ENCODE assay signal across 9 cellular contexts in the genomic region with DNA sequence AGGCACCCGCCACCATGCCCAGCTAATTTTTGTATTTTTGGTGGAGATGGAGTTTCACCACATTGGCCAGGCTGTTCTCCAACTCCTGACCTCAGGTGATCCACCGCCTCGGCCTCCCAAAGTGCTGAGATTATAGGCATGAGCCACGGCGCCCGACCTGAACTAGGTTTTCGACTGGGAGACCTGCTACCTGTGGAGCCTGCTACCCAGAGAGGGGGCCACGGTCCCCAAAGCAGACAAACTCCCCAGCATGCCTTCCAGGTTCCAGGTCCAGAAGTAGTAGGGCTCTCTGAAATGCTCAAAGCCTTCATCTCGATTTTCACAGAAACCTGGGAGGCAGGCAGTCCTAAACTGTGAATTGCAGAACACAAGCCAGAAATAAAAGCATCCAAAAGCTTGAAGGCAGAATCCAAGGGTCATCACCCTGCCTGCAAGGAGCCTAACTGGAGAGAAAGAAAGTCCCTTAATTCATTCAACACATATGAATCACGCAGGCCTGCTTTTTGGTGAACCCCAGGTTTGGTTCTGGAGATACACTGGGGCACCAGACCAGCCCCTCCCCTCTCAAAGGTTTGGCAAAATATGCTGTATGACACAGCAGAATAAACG. TPM values are rescaled to one million over a fixed set of nuclear protein-coding genes. Genes with fewer than 3 reads are reported as not detected.
DNase-seq lines count a peak whose midpoint lies in the region; ATAC-seq and TF ChIP-seq lines count a peak whose summit lies in the region.
"Had no signal": no experiment of that assay in that cellular context is flagged by ENCODE, and none has a peak within 500 bp of the region (broad histone marks: within the 10 kb centered on the region; RNA-seq: fewer than 3 reads in every experiment).

No MANE protein-coding gene starts in this region.

- peak overlapping the region; percentile 82 to 92 for H3K4me3 Mint-ChIP-seq in H9
- H3K4me3 Mint-ChIP-seq in activated CD8-positive, alpha-beta T cell treated with anti-CD3 and anti-CD28 coated beads, Interleukin-2, amount 10 ng/mL, durations not matched to agents 7 days and 5 days: peak overlapping the region; percentile 83

- no peak overlapping the region for H3K56ac ChIP-seq in H9 (ENCODE audit: insufficient read length, low read depth, low read length)

- no peaks in the 10 kb centered on the region for H3K9me3 Mint-ChIP-seq in H9
- H3K9me3 Mint-ChIP-seq in activated CD8-positive, alpha-beta T cell treated with anti-CD3 and anti-CD28 coated beads, Interleukin-2, amount 10 ng/mL, durations not matched to agents 7 days and 5 days (ENCODE audit: insufficient read depth): no peaks in the 10 kb centered on the region

- H4K20me1 ChIP-seq in H9 (ENCODE audit: control insufficient read depth, insufficient read depth, insufficient read length): no peaks in the 10 kb centered on the region

- H3K23me2 ChIP-seq in H9 (ENCODE audit: insufficient read length, low read depth, low read length, poor library complexity, severe bottlenecking): peaks cover 18% of the 10 kb centered on the region

- H3K18ac ChIP-seq in H9 (ENCODE audit: insufficient read length, low read depth, low read length): no peak overlapping the region

- H3K9me3 ChIP-seq in H9 (ENCODE audit: control insufficient read depth, low read depth, low read length) (no peaks in the 10 kb centered on the region), right cardiac atrium (ENCODE audit: control insufficient read depth, low read length) (no peaks in the 10 kb centered on the region), skeletal muscle tissue (ENCODE audit: control insufficient read depth in 3 of 3, low read length in 3 of 3) (no peaks in the 10 kb centered on the region)

- no peak overlapping the region for H2BK15ac ChIP-seq in H9 (ENCODE audit: low read depth, low read length)

- H3K4me3 ChIP-seq in right cardiac atrium (ENCODE audit: low read length): peak overlapping the region; percentile 68
- H3K4me3 ChIP-seq in skeletal muscle tissue (ENCODE audit: low read length in 3 of 3): peak overlapping the region; percentile 16 to 83 (median 81)

- H3K4me1 Mint-ChIP-seq in H9: peaks cover 24 to 26% of the 10 kb centered on the region in 2 experiments
- peaks cover 72% of the 10 kb centered on the region for H3K4me1 Mint-ChIP-seq in activated CD8-positive, alpha-beta T cell treated with anti-CD3 and anti-CD28 coated beads, Interleukin-2, amount 10 ng/mL, durations not matched to agents 7 days and 5 days (ENCODE audit: low read depth)

- no peak overlapping the region for H3K14ac ChIP-seq in H9 (ENCODE audit: insufficient read depth, low read length)

- H3K4me1 ChIP-seq in H9 (ENCODE audit: insufficient read depth, low read length): 0 out of 2 replicates have a peak, but pooled peaks cover 3% of the 10 kb centered on the region
- peaks cover 14% of the 10 kb centered on the region for H3K4me1 ChIP-seq in right cardiac atrium (ENCODE audit: control insufficient read depth, insufficient read depth, low read length)
- peaks cover 42 to 49% (median 46%) of the 10 kb centered on the region in 3 donors for H3K4me1 ChIP-seq in skeletal muscle tissue (ENCODE audit: control insufficient read depth in 3 of 3, insufficient read depth in 3 of 3, low read length in 3 of 3)

- H3K79me2 ChIP-seq in H9 (ENCODE audit: insufficient read depth, low read length): no peaks in the 10 kb centered on the region

- no peak overlapping the region for H3T11ph ChIP-seq in H9 (ENCODE audit: low read length)

- H3K79me1 ChIP-seq in H9 (ENCODE audit: insufficient read depth, low read depth, low read length, poor library complexity, severe bottlenecking): no peaks in the 10 kb centered on the region

- no peaks in the 10 kb centered on the region; the same call in 1 of the 2 replicates for H3K27me3 ChIP-seq in H9 (ENCODE audit: insufficient read depth, low read length)
- H3K27me3 ChIP-seq in right cardiac atrium (ENCODE audit: control insufficient read depth, insufficient read depth): no peaks in the 10 kb centered on the region
- H3K27me3 ChIP-seq in skeletal muscle tissue (ENCODE audit: control insufficient read depth in 3 of 3, insufficient read depth in 3 of 3, low read length in 3 of 3): no peaks in the 10 kb centered on the region

- intact Hi-C loops in right cardiac atrium (cut with DNase I): loop anchor here in 2 of 4 donors (2.0 to 10.0 kb wide), 3 partner anchors 76 to 310 kb away; no protein-coding TSS in a partner anchor

- no peak for ATAC-seq in activated CD8-positive, alpha-beta T cell treated with anti-CD3 and anti-CD28 coated beads, Interleukin-2, amount 10 ng/mL, durations not matched to agents 7 days and 5 days
- ATAC-seq in right cardiac atrium (no peak), GM18867 (IDR thresholded peaks at IDR 0.05; ENCODE audit: unreplicated experiment) (no peak)

- peak; percentile 18 for DNase-seq in H9
- peak; percentile 20 for DNase-seq in activated CD8-positive, alpha-beta T cell treated with anti-CD3 and anti-CD28 coated beads, Interleukin-2, amount 10 ng/mL, durations not matched to agents 7 days and 5 days
- DNase-seq in right cardiac atrium: peak in 1 of 3 donors; percentile 52
- DNase-seq in amniotic stem cell (lab: John Stamatoyannopoulos, UW): no peak
- no peak for DNase-seq in activated gamma-delta T cell treated with Interleukin-2 at 50 U/mL for 16 hours
- DNase-seq in AG08395 (ENCODE audit: low spot score): no peak

- H3K36me3 Mint-ChIP-seq in H9 (ENCODE audit: insufficient read depth in 1 of 3, low read depth in 3 of 3): no peaks in the 10 kb centered on the region
- no peaks in the 10 kb centered on the region for H3K36me3 Mint-ChIP-seq in activated CD8-positive, alpha-beta T cell treated with anti-CD3 and anti-CD28 coated beads, Interleukin-2, amount 10 ng/mL, durations not matched to agents 7 days and 5 days (ENCODE audit: low read depth)

- H3K36me3 ChIP-seq in skeletal muscle tissue (ENCODE audit: control insufficient read depth in 3 of 3, insufficient read depth in 3 of 3, low read length in 3 of 3): no peaks in the 10 kb centered on the region

- H3K27me3 Mint-ChIP-seq in H9 (ENCODE audit: low read depth): peaks cover 28% of the 10 kb centered on the region
- H3K27me3 Mint-ChIP-seq in activated CD8-positive, alpha-beta T cell treated with anti-CD3 and anti-CD28 coated beads, Interleukin-2, amount 10 ng/mL, durations not matched to agents 7 days and 5 days (ENCODE audit: low read depth): no peaks in the 10 kb centered on the region

- no peak overlapping the region for H2AK5ac ChIP-seq in H9 (ENCODE audit: insufficient read length, low read length)

- no peak overlapping the region for H2BK20ac ChIP-seq in H9 (ENCODE audit: low read depth, low read length, poor library complexity, severe bottlenecking)

- no peak overlapping the region for H2BK5ac ChIP-seq in H9 (ENCODE audit: insufficient read length, low read length)

- H2BK120ac ChIP-seq in H9 (ENCODE audit: low read depth, low read length, poor library complexity, severe bottlenecking): no peak overlapping the region

- H4K8ac ChIP-seq in H9 (replicated peaks; ENCODE audit: insufficient read length, low read depth, low read length): no peak overlapping the region

- H3K27ac Mint-ChIP-seq in H9: peak overlapping the region; percentile 13 to 68 (median 44); a peak in 1 of 7 replicates
- peak overlapping the region; percentile 95 for H3K27ac Mint-ChIP-seq in activated CD8-positive, alpha-beta T cell treated with anti-CD3 and anti-CD28 coated beads, Interleukin-2, amount 10 ng/mL, durations not matched to agents 7 days and 5 days

- H3K4ac ChIP-seq in H9 (ENCODE audit: low read depth, low read length): no peak overlapping the region

- H4K5ac ChIP-seq in H9 (ENCODE audit: insufficient read length, low read depth, low read length): no peak overlapping the region

- no peak for TF ChIP-seq CTCF in H9 (conservative IDR thresholded peaks at IDR 0.05)

- H3K27ac ChIP-seq in H9 (ENCODE audit: insufficient read length, low read depth, low read length) (no peak overlapping the region), right cardiac atrium (ENCODE audit: low read length) (peak overlapping the region; percentile 98), skeletal muscle tissue (ENCODE audit: low read depth, low read length) (peak overlapping the region; percentile 85)

- peak overlapping the region; percentile 3 for H3K9ac ChIP-seq in H9 (ENCODE audit: extremely low read depth, insufficient read length, low read length)
- H3K9ac ChIP-seq in skeletal muscle tissue (ENCODE audit: low read depth in 1 of 3, low read length in 3 of 3): peak overlapping the region; percentile 3 to 78 (median 66)

- WGBS in H9 (ENCODE audit: extremely low coverage, insufficient read length, low lambda C conversion rate): no CpG with 5 or more reads among the region's 11 CpGs
- WGBS in right cardiac atrium: 65% methylated on average over 11 of the region's 11 CpGs

- POLR2A ChIA-PET in activated CD8-positive, alpha-beta T cell treated with anti-CD3 and anti-CD28 coated beads, Interleukin-2, amount 10 ng/mL, durations not matched to agents 7 days and 5 days (lab: Charles Lee): interaction anchor here (0.6 to 18.3 kb wide), 17 partner anchors 15 to 331 kb away, joined by 3 to 720 read pairs (median 10); partner anchors contain the start of genes IRF1 and KIF3A

- H3K4me2 ChIP-seq in H9 (ENCODE audit: insufficient read depth, insufficient read length, low read length): peak overlapping the region; percentile 55

- CTCF ChIA-PET in activated CD8-positive, alpha-beta T cell treated with anti-CD3 and anti-CD28 coated beads, Interleukin-2, amount 10 ng/mL, durations not matched to agents 7 days and 5 days (lab: Charles Lee): interaction anchor here (0.8 to 13.6 kb wide), 12 partner anchors 11 to 329 kb away, joined by 3 to 400 read pairs (median 12); no protein-coding TSS in a partner anchor

- no peak overlapping the region for H4K91ac ChIP-seq in H9 (ENCODE audit: insufficient read length, low read depth, low read length)

- no peak overlapping the region for H2AFZ ChIP-seq in H9 (ENCODE audit: low read length)

- no peak overlapping the region for H3K23ac ChIP-seq in H9 (ENCODE audit: insufficient read length, low read depth, low read length)

- no peak overlapping the region for H2BK12ac ChIP-seq in H9 (ENCODE audit: insufficient read length, low read depth, low read length)

RNA-seq across cellular contexts. Expression of gene IRF1, which starts 4.6 kb away (rescaled TPM):
- total RNA-seq in H9 (2021) (7.2 and 8.7 TPM in 2 replicates), right cardiac atrium (10 to 100 TPM in 3 of 4 donors, 1 to 10 TPM in 1; 9.4 to 17.9 (median 13.8) TPM), skeletal muscle tissue (5.2 TPM)
- total RNA-seq in activated CD8-positive, alpha-beta T cell treated with anti-CD3 and anti-CD28 coated beads, Interleukin-2, amount 10 ng/mL, durations not matched to agents 7 days and 5 days: 100 to 1,000 TPM; 221 to 228 TPM
- polyA plus RNA-seq in right cardiac atrium: 11.7 TPM

RNA-seq across cellular contexts. Expression of gene IL5, which starts 48.2 kb away (rescaled TPM):
- total RNA-seq in H9 (2021) (not detected in 2 replicates), right cardiac atrium (not detected), skeletal muscle tissue (not detected)
- total RNA-seq in activated CD8-positive, alpha-beta T cell treated with anti-CD3 and anti-CD28 coated beads, Interleukin-2, amount 10 ng/mL, durations not matched to agents 7 days and 5 days: under 1 TPM in 1 of 2 experiments, not detected in 1; 0.71 TPM
- polyA plus RNA-seq in right cardiac atrium: not detected
- total RNA-seq: NCI-H460 had no signal

Comparison
In these comparisons a context has a peak if more than half of its experiments do, and no peak if none do; other contexts are left out.
1. DNase-seq: peak in H9 (single experiment) and activated CD8-positive, alpha-beta T cell treated with anti-CD3 and anti-CD28 coated beads, Interleukin-2, amount 10 ng/mL, durations not matched to agents 7 days and 5 days (single experiment); none in amniotic stem cell (single experiment), activated gamma-delta T cell treated with Interleukin-2 at 50 U/mL for 16 hours (single experiment) and AG08395 (single experiment).
2. RNA of gene IRF1, which starts 4.6 kb away (total RNA-seq): 221 to 228 TPM in activated CD8-positive, alpha-beta T cell treated with anti-CD3 and anti-CD28 coated beads, Interleukin-2, amount 10 ng/mL, durations not matched to agents 7 days and 5 days; 9.4 to 17.9 TPM in right cardiac atrium, 7.2 to 8.7 TPM in H9 and 5.2 TPM in skeletal muscle tissue (single experiment); every median in the first group is over 10 times any median in the second.